In genomic region chr9:116380496-116380995, GRCh38 we compare ENCODE assay signal across 34 cellular contexts.
DNase-seq lines count a peak whose midpoint lies in the region; ATAC-seq lines count a peak whose summit lies in the region.
"Had no signal": no experiment of that assay in that cellular context is flagged by ENCODE, and none has a peak within 500 bp of the region (broad histone marks: within the 10 kb centered on the region; RNA-seq: fewer than 3 reads in every experiment).

No MANE protein-coding gene starts in this region.

- H3K4me1 Mint-ChIP-seq in CD4-positive, alpha-beta memory T cell = no peaks in the 10 kb centered on the region
- H3K4me1 Mint-ChIP-seq: activated CD4-positive, alpha-beta T cell treated with anti-CD3 and anti-CD28 coated beads for 36 hours; activated naive CD4-positive, alpha-beta T cell treated with anti-CD3 and anti-CD28 coated beads, Interleukin-2, amount 50 U/mL, for 24 hours; CD4-positive, CD25-positive, alpha-beta regulatory T cell; neural progenitor cell had no signal

- H3K36me3 Mint-ChIP-seq in CD4-positive, alpha-beta memory T cell = no peaks in the 10 kb centered on the region
- H3K36me3 Mint-ChIP-seq: CD4-positive, CD25-positive, alpha-beta regulatory T cell had no signal

- no peaks in the 10 kb centered on the region for H3K27me3 Mint-ChIP-seq in CD4-positive, alpha-beta memory T cell
- H3K27me3 Mint-ChIP-seq: activated CD4-positive, alpha-beta T cell treated with anti-CD3 and anti-CD28 coated beads for 36 hours; activated naive CD4-positive, alpha-beta T cell treated with anti-CD3 and anti-CD28 coated beads, Interleukin-2, amount 50 U/mL, for 24 hours; CD4-positive, CD25-positive, alpha-beta regulatory T cell; stimulated activated naive CD8-positive, alpha-beta T cell treated with anti-CD3 and anti-CD28 coated beads, Interleukin-15, Interleukin-2, amounts not matched to agents 100 ng/mL and 50 ng/mL, for 24 hours had no signal

- H3K36me3 ChIP-seq in BLaER1 = no peaks in the 10 kb centered on the region
- H3K36me3 ChIP-seq in CD4-positive, alpha-beta memory T cell (ENCODE audit: insufficient read depth, low read length) = no peaks in the 10 kb centered on the region
- H3K36me3 ChIP-seq: colonic mucosa, heart left ventricle, neural progenitor cell had no signal

- ATAC-seq in GM21390 (IDR thresholded peaks at IDR 0.05; ENCODE audit: unreplicated experiment) (peak; percentile 55), HG03442 (IDR thresholded peaks at IDR 0.05; ENCODE audit: unreplicated experiment) (peak; percentile 77)
- ATAC-seq: activated CD4-positive, alpha-beta T cell treated with anti-CD3 and anti-CD28 coated beads for 36 hours; foreskin keratinocyte; HCT116; heart left ventricle; left ventricle myocardium superior; Right ventricle myocardium inferior; SK-N-SH treated with all-trans-retinoic acid at 6 μM for 48 hours had no signal

- peak overlapping the region; percentile 15; the same call in 1 of the 2 replicates for H3K4me2 ChIP-seq in BLaER1
- H3K4me2 ChIP-seq: neural progenitor cell had no signal

- CTCF ChIA-PET in CD4-positive, alpha-beta memory T cell (lab: Charles Lee; ENCODE audit: partially characterized antibody) = no interaction called here

- no peaks in the 10 kb centered on the region for H3K9me3 Mint-ChIP-seq in CD4-positive, alpha-beta memory T cell
- H3K9me3 Mint-ChIP-seq: activated naive CD4-positive, alpha-beta T cell treated with anti-CD3 and anti-CD28 coated beads, Interleukin-2, amount 50 U/mL, for 24 hours; neural progenitor cell; stimulated activated naive CD8-positive, alpha-beta T cell treated with anti-CD3 and anti-CD28 coated beads, Interleukin-15, Interleukin-2, amounts not matched to agents 100 ng/mL and 50 ng/mL, for 24 hours; T-helper 2 cell treated with Interferon-gamma antibody and Interleukin-4, amounts not matched to agents 5 μg/mL and 100 μg/mL, for 36 hours had no signal

- H3K9ac ChIP-seq in BLaER1 = no peak overlapping the region
- H3K9ac ChIP-seq: neural progenitor cell, parathyroid adenoma had no signal

- H3K9me3 ChIP-seq in BLaER1 = no peaks in the 10 kb centered on the region
- no peaks in the 10 kb centered on the region for H3K9me3 ChIP-seq in CD4-positive, alpha-beta memory T cell (ENCODE audit: control insufficient read depth in 1 of 2, low read length in 2 of 2)
- H3K9me3 ChIP-seq: colonic mucosa, heart left ventricle had no signal

- H4K20me1 ChIP-seq in BLaER1 = no peaks in the 10 kb centered on the region

- H3K4me1 ChIP-seq in BLaER1 = peaks cover 37% of the 10 kb centered on the region
- H3K4me1 ChIP-seq in CD4-positive, alpha-beta memory T cell (ENCODE audit: insufficient read depth, low read length) = no peaks in the 10 kb centered on the region
- H3K4me1 ChIP-seq: colonic mucosa, heart left ventricle, neural progenitor cell, parathyroid adenoma had no signal

- H3K4me3 ChIP-seq in BLaER1 = no peak overlapping the region
- H3K4me3 ChIP-seq in CD4-positive, alpha-beta memory T cell (ENCODE audit: low read length in 2 of 2) = no peak overlapping the region
- H3K4me3 ChIP-seq: colonic mucosa, heart left ventricle, neural progenitor cell, skin epidermis had no signal

- H3K27ac Mint-ChIP-seq in CD4-positive, alpha-beta memory T cell = no peak overlapping the region
- H3K27ac Mint-ChIP-seq: activated CD4-positive, alpha-beta T cell treated with anti-CD3 and anti-CD28 coated beads for 36 hours; activated naive CD4-positive, alpha-beta T cell treated with anti-CD3 and anti-CD28 coated beads, Interleukin-2, amount 50 U/mL, for 24 hours; CD4-positive, CD25-positive, alpha-beta regulatory T cell; stimulated activated naive CD8-positive, alpha-beta T cell treated with anti-CD3 and anti-CD28 coated beads, Interleukin-15, Interleukin-2, amounts not matched to agents 100 ng/mL and 50 ng/mL, for 24 hours; T-helper 2 cell treated with Interferon-gamma antibody and Interleukin-4, amounts not matched to agents 5 μg/mL and 100 μg/mL, for 36 hours had no signal

- DNase-seq in fibroblast of peridontal ligament (ENCODE audit: extremely low read depth) = peak; percentile 52
- DNase-seq in COR-L47 (lab: John Stamatoyannopoulos, UW) = no peak
- DNase-seq in cerebellum (ENCODE audit: low spot score) = no peak
- no peak for DNase-seq in CD4-positive, alpha-beta memory T cell
- no peak for DNase-seq in T1000 (lab: John Stamatoyannopoulos, UW)
- DNase-seq: activated CD4-positive, alpha-beta T cell treated with anti-CD3 and anti-CD28 coated beads for 36 hours; activated CD8-positive, alpha-beta memory T cell treated with anti-CD3 and anti-CD28 coated beads for 24 hours; aorta; CD4-positive, CD25-positive, alpha-beta regulatory T cell; colonic mucosa; effector CD8-positive, alpha-beta T cell; foreskin keratinocyte; heart left ventricle; KG1; kidney; left ventricle myocardium superior; MM.1S; NCI-H1417; NCI-H2029; NCI-H2227 treated with DMSO at 0.1 percent for 48 hours; NCI-H526; retina had no signal

- no peak overlapping the region for H3K4me3 Mint-ChIP-seq in CD4-positive, alpha-beta memory T cell
- H3K4me3 Mint-ChIP-seq: activated CD4-positive, alpha-beta T cell treated with anti-CD3 and anti-CD28 coated beads for 36 hours; activated naive CD4-positive, alpha-beta T cell treated with anti-CD3 and anti-CD28 coated beads, Interleukin-2, amount 50 U/mL, for 24 hours; CD4-positive, CD25-positive, alpha-beta regulatory T cell; neural progenitor cell; stimulated activated naive CD8-positive, alpha-beta T cell treated with anti-CD3 and anti-CD28 coated beads, Interleukin-15, Interleukin-2, amounts not matched to agents 100 ng/mL and 50 ng/mL, for 24 hours; T-helper 2 cell treated with Interferon-gamma antibody and Interleukin-4, amounts not matched to agents 5 μg/mL and 100 μg/mL, for 36 hours had no signal

- no peaks in the 10 kb centered on the region for H3K27me3 ChIP-seq in BLaER1
- H3K27me3 ChIP-seq in CD4-positive, alpha-beta memory T cell (ENCODE audit: insufficient read depth, low read length) = no peaks in the 10 kb centered on the region
- H3K27me3 ChIP-seq: colonic mucosa, heart left ventricle, neural progenitor cell had no signal

- POLR2A ChIA-PET in CD4-positive, alpha-beta memory T cell (lab: Charles Lee; ENCODE audit: partially characterized antibody) = no interaction called here

- no peak overlapping the region for H3K27ac ChIP-seq in BLaER1
- H3K27ac ChIP-seq in CD4-positive, alpha-beta memory T cell (ENCODE audit: low read depth, low read length) = no peak overlapping the region
- H3K27ac ChIP-seq: colonic mucosa, foreskin keratinocyte, heart left ventricle, neural progenitor cell, parathyroid adenoma, skin epidermis had no signal

- intact Hi-C loops in CD4-positive, alpha-beta memory T cell (cut with micrococcal nuclease) = no loop called here
